25 cellular contexts compared by ENCODE assay signal in the genomic region with DNA sequence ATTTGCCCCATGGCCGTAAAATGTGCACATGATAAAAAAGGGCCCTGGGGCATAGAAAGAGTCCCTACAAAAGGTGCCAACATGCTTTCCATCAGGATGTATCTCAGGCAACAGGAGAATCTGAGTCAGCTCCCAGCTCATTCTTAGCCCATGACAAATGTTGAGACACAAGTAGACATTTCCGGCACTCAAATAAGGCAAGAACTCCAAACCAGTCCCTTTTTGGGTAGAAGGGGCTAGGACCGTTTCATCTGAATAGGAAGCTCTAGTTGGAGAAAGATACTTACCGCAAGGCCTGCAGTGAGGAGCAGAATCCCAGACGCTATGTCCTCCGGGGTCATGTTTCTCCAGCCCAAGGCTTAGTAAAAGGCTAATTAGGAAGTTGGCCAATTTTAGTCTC.
DNase-seq lines count a peak whose midpoint lies in the region; ATAC-seq, FAIRE-seq and TF ChIP-seq lines count a peak whose summit lies in the region.
"Had no signal": no experiment of that assay in that cellular context is flagged by ENCODE, and none has a peak within 500 bp of the region (broad histone marks: within the 10 kb centered on the region; RNA-seq: fewer than 3 reads in every experiment).

No MANE protein-coding gene starts in this region.

- FAIRE-seq in H54 (lab: Jason Lieb, UNC), result no peak
- FAIRE-seq: GM12891 had no signal

- H3K9ac ChIP-seq in adipocyte (ENCODE audit: low read length), result no peak overlapping the region

- DNase-seq in AG08395 (ENCODE audit: low spot score) (peak; percentile 83), H54 (ENCODE audit: insufficient read length, low spot score) (peak; percentile 9), adipocyte (ENCODE audit: low read depth) (peak; percentile 50), foreskin fibroblast (peak; percentile 53 to 77), NCI-H1417 (lab: John Stamatoyannopoulos, UW) (no peak), cerebellum (ENCODE audit: low spot score) (no peak), NCI-H187 treated with DMSO at 0.1 percent for 48 hours (lab: John Stamatoyannopoulos, UW) (no peak)
- DNase-seq: activated naive CD8-positive, alpha-beta T cell treated with anti-CD3 and anti-CD28 coated beads, Interleukin-2, amount 10 ng/mL, durations not matched to agents 7 days and 5 days; central memory CD4-positive, alpha-beta T cell; COR-L47; foreskin melanocyte; H7; Karpas-422; mucosa of descending colon; NCI-H1105 treated with DMSO at 0.1 percent for 48 hours; NCI-H345; retina; Right ventricle myocardium superior; stimulated activated naive CD4-positive, alpha-beta T cell treated with Interleukin-2 at 50 U/mL for 16 hours had no signal

- no peaks in the 10 kb centered on the region for H3K9me3 ChIP-seq in adipocyte (ENCODE audit: control insufficient read depth, low read length)
- H3K9me3 ChIP-seq: mucosa of descending colon, neutrophil, vagina had no signal

- peaks cover 4% of the 10 kb centered on the region for H3K27me3 ChIP-seq in adipocyte (replicated peaks; ENCODE audit: control insufficient read depth, insufficient read depth, low read length)
- H3K27me3 ChIP-seq: neutrophil, vagina had no signal

- no peak for TF ChIP-seq POLR2A in H54 (IDR thresholded peaks at IDR 0.05; ENCODE audit: low read depth, low read length)

- H3K36me3 ChIP-seq in adipocyte (ENCODE audit: control insufficient read depth, insufficient read depth, low read length, severe bottlenecking), result no peaks in the 10 kb centered on the region
- H3K36me3 ChIP-seq: neutrophil, vagina had no signal

- no peak for TF ChIP-seq CTCF in foreskin fibroblast (IDR thresholded peaks at IDR 0.05; ENCODE audit: low read depth, low read length)

- ATAC-seq in GM18861 (IDR thresholded peaks at IDR 0.05; ENCODE audit: unreplicated experiment), result no peak
- ATAC-seq: left lobe of liver, mucosa of descending colon, WTC11 had no signal

- H3K4me1 ChIP-seq in adipocyte (ENCODE audit: control insufficient read depth, insufficient read depth, low read length), result peaks cover 6% of the 10 kb centered on the region
- H3K4me1 ChIP-seq: vagina had no signal

- H3K4me3 ChIP-seq in adipocyte (ENCODE audit: low read length) (no peak overlapping the region), foreskin fibroblast (ENCODE audit: low read depth in 1 of 2, low read length in 2 of 2) (no peak overlapping the region)
- H3K4me3 ChIP-seq: mucosa of descending colon, vagina had no signal

Comparison
In these comparisons a context has a peak if more than half of its experiments do, and no peak if none do; other contexts are left out.
1. DNase-seq: peak in AG08395 (single experiment), H54 (single experiment), adipocyte (single experiment) and foreskin fibroblast (2 of 2); none in NCI-H1417 (0 of 3), cerebellum (single experiment) and NCI-H187 treated with DMSO at 0.1 percent for 48 hours (single experiment).